8 cellular contexts compared by ENCODE assay signal in the genomic region with DNA sequence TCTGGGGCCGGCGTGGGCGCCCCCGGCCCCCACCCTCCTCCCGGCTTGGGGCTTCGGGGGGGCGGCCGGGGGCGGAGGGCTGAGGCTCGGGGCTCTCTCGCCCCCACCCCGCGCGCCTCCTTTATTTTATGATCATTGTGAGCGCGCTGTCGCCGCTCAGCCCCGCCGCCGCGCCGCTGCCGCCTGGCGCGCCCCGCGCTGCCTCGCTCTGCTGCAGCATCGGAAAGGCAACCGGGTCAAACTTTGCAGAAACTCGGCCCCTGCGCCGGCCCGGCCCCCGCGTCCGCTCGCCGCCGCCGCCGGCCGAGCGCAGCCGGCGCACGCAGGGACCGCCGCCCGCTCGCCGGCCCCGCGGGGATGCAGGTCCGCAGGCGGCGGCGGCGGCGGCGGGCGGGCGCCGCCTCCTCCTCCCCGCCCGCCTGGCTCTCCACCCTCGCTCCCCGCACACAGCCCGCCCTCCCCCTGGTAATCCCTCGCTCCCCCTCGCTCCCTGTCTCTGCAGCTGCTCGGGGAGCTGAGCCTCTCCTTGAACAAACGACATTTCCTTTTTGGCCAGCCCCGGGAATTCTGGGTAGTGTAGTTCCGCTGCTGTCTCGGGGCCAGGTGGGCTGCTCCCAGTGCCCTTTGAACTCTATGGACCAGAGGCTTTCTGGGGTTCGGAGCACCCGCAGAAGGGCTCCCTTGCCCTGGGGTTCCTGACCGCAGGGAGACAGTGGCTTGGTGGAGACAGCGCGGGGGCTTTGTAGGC. TPM values are rescaled to one million over a fixed set of nuclear protein-coding genes. Genes with fewer than 3 reads are reported as not detected.
DNase-seq lines count a peak whose midpoint lies in the region; ATAC-seq and TF ChIP-seq lines count a peak whose summit lies in the region.

No MANE protein-coding gene starts in this region.

- no peak for TF ChIP-seq POLR2A in heart left ventricle (IDR thresholded peaks at IDR 0.05)
- TF ChIP-seq POLR2A in vagina (IDR thresholded peaks at IDR 0.05), result no peak

- 0 to 2% (median 1%) methylated on average over 1 to 82 of the region's 82 CpGs for WGBS in heart left ventricle, 4 donors

- ATAC-seq in GM18907 (IDR thresholded peaks at IDR 0.05; ENCODE audit: unreplicated experiment), result peak; percentile 31
- peak; percentile 44 to 65 (median 58) for ATAC-seq in heart left ventricle

- H3K9ac ChIP-seq in parathyroid adenoma, result no peak overlapping the region

- peaks cover 4 to 62% (median 33%) of the 10 kb centered on the region in 12 donors for H3K4me1 ChIP-seq in heart left ventricle
- no peaks in the 10 kb centered on the region for H3K4me1 ChIP-seq in parathyroid adenoma
- H3K4me1 ChIP-seq in vagina, result peaks cover 7% of the 10 kb centered on the region

- no peaks in the 10 kb centered on the region for H3K36me3 ChIP-seq in heart left ventricle
- no peaks in the 10 kb centered on the region for H3K36me3 ChIP-seq in parathyroid adenoma (ENCODE audit: control insufficient read depth, insufficient read depth, low read length)
- no peaks in the 10 kb centered on the region for H3K36me3 ChIP-seq in vagina

- peak overlapping the region; percentile 69 to 96 (median 84) for H3K4me3 ChIP-seq in heart left ventricle
- H3K4me3 ChIP-seq in parathyroid adenoma (ENCODE audit: low read depth, low read length), result peak overlapping the region; percentile 47
- peak overlapping the region; percentile 64 to 71 for H3K4me3 ChIP-seq in vagina

- H3K9me3 ChIP-seq in heart left ventricle (no peaks in the 10 kb centered on the region), parathyroid adenoma (ENCODE audit: control insufficient read depth, low read length) (no peaks in the 10 kb centered on the region), vagina (no peaks in the 10 kb centered on the region)

- intact Hi-C loops in heart left ventricle (cut with DNase I), result loop anchor here in 8 of 10 donors (2.0 to 10.0 kb wide), 9 partner anchors 34 to 101 kb away; no protein-coding TSS in a partner anchor
- intact Hi-C loops in vagina (cut with DNase I), result no loop called here

- H3K27ac ChIP-seq in heart left ventricle, result peak overlapping the region; percentile 88 to 99 (median 98)
- H3K27ac ChIP-seq in parathyroid adenoma, result no peak overlapping the region
- peak overlapping the region; percentile 58 for H3K27ac ChIP-seq in vagina

- TF ChIP-seq CTCF in heart left ventricle (IDR thresholded peaks at IDR 0.05) (no peak), parathyroid adenoma (IDR thresholded peaks at IDR 0.05) (no peak), vagina (IDR thresholded peaks at IDR 0.05) (no peak)

- peak overlapping the region; percentile 60 for H2AFZ ChIP-seq in parathyroid adenoma

- peak; percentile 24 for DNase-seq in A172 (ENCODE audit: low spot score)
- DNase-seq in NCI-H1436 (lab: John Stamatoyannopoulos, UW), result peak; percentile 83
- DNase-seq in T follicular helper cell (ENCODE audit: low read depth), result peak; percentile 70
- peak; percentile 81 for DNase-seq in amniotic epithelial cell (ENCODE audit: low read depth)
- DNase-seq in heart left ventricle, result peak; percentile 91 to 94 (median 92)
- DNase-seq in vagina (ENCODE audit: extremely low spot score in 2 of 2), result no peak

- peaks cover 0 to 14% (median 0%) of the 10 kb centered on the region in 9 donors for H3K27me3 ChIP-seq in heart left ventricle
- H3K27me3 ChIP-seq in parathyroid adenoma (ENCODE audit: control insufficient read depth, insufficient read depth, low read length), result no peaks in the 10 kb centered on the region
- H3K27me3 ChIP-seq in vagina, result no peaks in the 10 kb centered on the region

- no peaks in the 10 kb centered on the region for H3K79me2 ChIP-seq in parathyroid adenoma

- H3K4me2 ChIP-seq in parathyroid adenoma (ENCODE audit: low read length), result peak overlapping the region; percentile 74

RNA-seq across cellular contexts. Expression of gene FAM78A, which starts 1.5 kb away (rescaled TPM):
- 1.8 and 2.5 TPM in 2 replicates for total RNA-seq in A172 (2014; rRNA removed; shearing (Covaris generic))
- total RNA-seq in heart left ventricle, result 10 to 100 TPM; 24.8 to 36.0 (median 33.4) TPM
- 10 to 100 TPM; 13.6 to 37.9 TPM for polyA plus RNA-seq in heart left ventricle
- 2.5 TPM for total RNA-seq in vagina

RNA-seq across cellular contexts. Expression of gene PLPP7, which starts 11.7 kb away (rescaled TPM):
- total RNA-seq in A172 (2014; rRNA removed; shearing (Covaris generic)), result 0.14 and 1.0 TPM in 2 replicates
- total RNA-seq in heart left ventricle (100 to 1,000 TPM in 6 of 9 donors, 10 to 100 TPM in 3; 78.8 to 293 (median 109) TPM), vagina (11.8 TPM)
- polyA plus RNA-seq in heart left ventricle, result 100 to 1,000 TPM in 1 of 2 donors, 10 to 100 TPM in 1; 56.1 to 166 TPM

Comparison
In these comparisons a context has a peak if more than half of its experiments do, and no peak if none do; other contexts are left out.
1. DNase-seq: peak in A172 (single experiment), NCI-H1436 (single experiment), T follicular helper cell (single experiment), amniotic epithelial cell (single experiment) and heart left ventricle (5 of 5); none in vagina (0 of 2).
2. Peak in every context shown above with its lines, with median percentiles within 50 percentile points of each other: H3K4me3 ChIP-seq.